In genomic region chr12:95544756-95545155, GRCh38 we compare ENCODE assay signal across 29 cellular contexts. TPM values are rescaled to one million over a fixed set of nuclear protein-coding genes. Genes with fewer than 3 reads are reported as not detected.
"Had no signal": no experiment of that assay in that cellular context is flagged by ENCODE, and none has a peak within 500 bp of the region (broad histone marks: within the 10 kb centered on the region; RNA-seq: fewer than 3 reads in every experiment).

No MANE protein-coding gene starts in this region.

- H3K36me3 Mint-ChIP-seq: activated naive CD4-positive, alpha-beta T cell treated with anti-CD3 and anti-CD28 coated beads, Interleukin-2, amount 50 U/mL, for 24 hours had no signal

- H3K4me1 ChIP-seq: colonic mucosa, gastrocnemius medialis had no signal

- DNase-seq: activated CD4-positive, alpha-beta T cell treated with anti-CD3 and anti-CD28 coated beads, Interleukin-2, amount 10 ng/mL, durations not matched to agents 7 days and 5 days; activated CD8-positive, alpha-beta T cell treated with anti-CD3 and anti-CD28 coated beads, Interleukin-2, amount 10 ng/mL, durations not matched to agents 7 days and 5 days; activated gamma-delta T cell; aorta; central memory CD4-positive, alpha-beta T cell; colonic mucosa; dorsolateral prefrontal cortex; effector memory CD8-positive, alpha-beta T cell; esophagus squamous epithelium; gastrocnemius medialis; head of caudate nucleus; hypothalamus; lower lobe of right lung; mesendoderm; mucosa of descending colon; nephron progenitor cell; occipital lobe; posterior cingulate gyrus; stimulated activated CD4-positive, alpha-beta T cell treated with anti-CD3 and anti-CD28 coated beads, Interleukin-2, amount 100 ng/mL, for 48 hours; stimulated activated naive CD4-positive, alpha-beta T cell treated with Interleukin-2 at 50 U/mL for 16 hours; upper lobe of left lung had no signal

- H3K27ac ChIP-seq: colonic mucosa, dorsolateral prefrontal cortex, esophagus squamous epithelium, gastrocnemius medialis, lower lobe of right lung, thoracic aorta had no signal

- H3K27ac Mint-ChIP-seq: activated CD4-positive, alpha-beta T cell treated with anti-CD3 and anti-CD28 coated beads, Interleukin-2, amount 10 ng/mL, durations not matched to agents 7 days and 5 days; activated CD8-positive, alpha-beta T cell treated with anti-CD3 and anti-CD28 coated beads, Interleukin-2, amount 10 ng/mL, durations not matched to agents 7 days and 5 days; activated naive CD4-positive, alpha-beta T cell treated with anti-CD3 and anti-CD28 coated beads, Interleukin-2, amount 50 U/mL, for 24 hours; activated T-helper 1 cell treated with anti-CD3 and anti-CD28 coated beads, Interleukin-12 subunit alpha, Interleukin-12 subunit beta, Interleukin-2, Interleukin-4 antibody, amounts not matched to agents 30 ng/mL and 10 ng/mL and 1 ng/mL, durations not matched to agents 14 hours and 24 hours and 36 hours; effector memory CD8-positive, alpha-beta T cell; nephron progenitor cell; T-helper 1 cell treated with Interleukin-12 subunit alpha and Interleukin-12 subunit beta and Interleukin-4 antibody, amounts not matched to agents 30 μg/mL and 1 μg/mL, for 36 hours had no signal

- H3K9me3 ChIP-seq: colonic mucosa, thoracic aorta had no signal

- H3K4me2 ChIP-seq: smooth muscle cell had no signal

- H3K27me3 Mint-ChIP-seq: activated naive CD4-positive, alpha-beta T cell treated with anti-CD3 and anti-CD28 coated beads, Interleukin-2, amount 50 U/mL, for 24 hours had no signal

- H3K4me3 ChIP-seq: colonic mucosa, dorsolateral prefrontal cortex, esophagus squamous epithelium, gastrocnemius medialis, lower lobe of right lung, mucosa of descending colon, smooth muscle cell, thoracic aorta, upper lobe of left lung had no signal

- H3K36me3 ChIP-seq: colonic mucosa, esophagus squamous epithelium, gastrocnemius medialis, lower lobe of right lung, thoracic aorta, upper lobe of left lung had no signal

- H3K9me3 Mint-ChIP-seq: effector memory CD8-positive, alpha-beta T cell had no signal

- ATAC-seq: activated CD4-positive, CD25-positive, alpha-beta regulatory T cell treated with anti-CD3 and anti-CD28 coated beads, Interleukin-2, amount 50 U/mL, for 24 hours; activated CD8-positive, alpha-beta T cell treated with anti-CD3 and anti-CD28 coated beads, Interleukin-2, amount 10 ng/mL, durations not matched to agents 7 days and 5 days; effector memory CD8-positive, alpha-beta T cell; gastrocnemius medialis; left lobe of liver; lower lobe of right lung; mucosa of descending colon; sciatic nerve had no signal

- H3K4me3 Mint-ChIP-seq: activated CD4-positive, alpha-beta T cell treated with anti-CD3 and anti-CD28 coated beads, Interleukin-2, amount 10 ng/mL, durations not matched to agents 7 days and 5 days; activated CD8-positive, alpha-beta T cell treated with anti-CD3 and anti-CD28 coated beads, Interleukin-2, amount 10 ng/mL, durations not matched to agents 7 days and 5 days; activated naive CD4-positive, alpha-beta T cell treated with anti-CD3 and anti-CD28 coated beads, Interleukin-2, amount 50 U/mL, for 24 hours; activated T-helper 1 cell treated with anti-CD3 and anti-CD28 coated beads, Interleukin-12 subunit alpha, Interleukin-12 subunit beta, Interleukin-2, Interleukin-4 antibody, amounts not matched to agents 30 ng/mL and 10 ng/mL and 1 ng/mL, durations not matched to agents 14 hours and 24 hours and 36 hours; effector memory CD8-positive, alpha-beta T cell; nephron progenitor cell; T-helper 1 cell treated with Interleukin-12 subunit alpha and Interleukin-12 subunit beta and Interleukin-4 antibody, amounts not matched to agents 30 μg/mL and 1 μg/mL, for 36 hours had no signal

RNA-seq across cellular contexts. Expression of gene USP44, which starts 6.5 kb away (rescaled TPM):
- total RNA-seq: smooth muscle cell had no signal
